Comparison of ENCODE assay signal across 29 cellular contexts in the genomic region with DNA sequence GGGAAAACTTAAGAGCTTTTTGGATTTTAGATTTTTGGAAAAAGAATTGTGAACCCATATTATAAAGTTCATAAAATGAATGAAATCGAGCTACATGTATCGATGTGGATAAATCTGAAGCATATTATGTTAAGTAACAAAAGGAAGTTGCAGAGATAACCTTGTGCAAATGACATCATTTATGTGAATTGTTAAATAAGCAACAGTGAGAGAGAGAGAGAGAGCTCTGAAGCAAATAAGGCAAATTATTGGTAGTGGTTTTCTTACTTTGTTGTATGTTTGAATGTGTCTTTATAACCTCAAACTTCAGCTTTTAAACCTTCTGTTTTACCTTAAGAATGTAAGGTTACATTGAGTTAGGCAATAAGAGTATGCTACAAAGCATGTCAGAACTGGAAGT.
"Had no signal": no experiment of that assay in that cellular context is flagged by ENCODE, and none has a peak within 500 bp of the region (broad histone marks: within the 10 kb centered on the region; RNA-seq: fewer than 3 reads in every experiment).

No MANE protein-coding gene starts in this region.

- H2AFZ ChIP-seq: neural progenitor cell, parathyroid adenoma had no signal

- FAIRE-seq: urothelium cell line had no signal

- H3K27me3 ChIP-seq: neural progenitor cell, ovary, spleen, stomach, thyroid gland, tibial nerve, upper lobe of left lung, vagina had no signal

- H3K27me3 Mint-ChIP-seq: progenitor cell of endocrine pancreas; stimulated activated naive B cell treated with anti-CD40 and anti-IgM and Interleukin-4, amounts not matched to agents 10 μg/mL and 1 μg/mL and 100 μg/mL, for 72 hours; stimulated activated naive CD8-positive, alpha-beta T cell treated with anti-CD3 and anti-CD28 coated beads, Interleukin-15, Interleukin-2, amounts not matched to agents 100 ng/mL and 50 ng/mL, for 24 hours had no signal

- H3K27ac Mint-ChIP-seq: nephron; neural progenitor cell; progenitor cell of endocrine pancreas; stimulated activated naive B cell treated with anti-CD40 and anti-IgM and Interleukin-4, amounts not matched to agents 10 μg/mL and 1 μg/mL and 100 μg/mL, for 72 hours; stimulated activated naive CD8-positive, alpha-beta T cell treated with anti-CD3 and anti-CD28 coated beads, Interleukin-15, Interleukin-2, amounts not matched to agents 100 ng/mL and 50 ng/mL, for 24 hours had no signal

- H3K36me3 Mint-ChIP-seq: natural killer cell; stimulated activated effector memory CD8-positive, alpha-beta T cell treated with anti-CD3 and anti-CD28 coated beads, Interleukin-12 subunit alpha, Interleukin-12 subunit beta, amount 100 ng/mL, for 72 hours had no signal

- DNase-seq: natural killer cell; occipital lobe; ovary; posterior cingulate gyrus; psoas muscle; right cardiac atrium; spleen; stimulated activated CD4-positive, alpha-beta T cell treated with anti-CD3 and anti-CD28 coated beads, Interleukin-12 subunit alpha, Interleukin-12 subunit beta, amount 100 ng/mL, for 4 hours; stimulated activated CD4-positive, alpha-beta T cell treated with anti-CD3 and anti-CD28 coated beads, Interleukin-1b, Interleukin-23, amount 100 ng/mL, for 48 hours; stimulated activated CD4-positive, alpha-beta T cell treated with anti-CD3 and anti-CD28 coated beads, Interleukin-4, amount 100 ng/mL, for 1 hour; stimulated activated naive B cell treated with anti-CD40 and anti-IgM and Interleukin-4, amounts not matched to agents 10 μg/mL and 1 μg/mL and 100 μg/mL, for 72 hours; stimulated activated naive CD4-positive, alpha-beta T cell treated with Interleukin-2 at 50 U/mL for 16 hours; stomach; thyroid gland; trophoblast cell; upper lobe of left lung had no signal

- H3K4me1 ChIP-seq: neural progenitor cell, parathyroid adenoma, tibial nerve, vagina had no signal

- H3K4me1 Mint-ChIP-seq: neural progenitor cell had no signal

- H3K36me3 ChIP-seq: neural progenitor cell, ovary, stomach, thoracic aorta, thyroid gland, upper lobe of left lung, vagina had no signal

- H3K4me3 ChIP-seq: neural progenitor cell, ovary, psoas muscle, skin epidermis, smooth muscle cell, spleen, stomach, thoracic aorta, thyroid gland, tibial nerve, upper lobe of left lung, vagina had no signal

- H3K9me3 Mint-ChIP-seq: stimulated activated effector memory CD8-positive, alpha-beta T cell treated with anti-CD3 and anti-CD28 coated beads, Interleukin-12 subunit alpha, Interleukin-12 subunit beta, amount 100 ng/mL, for 72 hours; stimulated activated naive CD8-positive, alpha-beta T cell treated with anti-CD3 and anti-CD28 coated beads, Interleukin-15, Interleukin-2, amounts not matched to agents 100 ng/mL and 50 ng/mL, for 24 hours had no signal

- H3K9me3 ChIP-seq: ovary, thoracic aorta, thyroid gland, upper lobe of left lung had no signal

- H3K4me3 Mint-ChIP-seq: natural killer cell; nephron; neural progenitor cell; stimulated activated effector memory CD8-positive, alpha-beta T cell treated with anti-CD3 and anti-CD28 coated beads, Interleukin-12 subunit alpha, Interleukin-12 subunit beta, amount 100 ng/mL, for 72 hours; stimulated activated naive B cell treated with anti-CD40 and anti-IgM and Interleukin-4, amounts not matched to agents 10 μg/mL and 1 μg/mL and 100 μg/mL, for 72 hours; stimulated activated naive CD8-positive, alpha-beta T cell treated with anti-CD3 and anti-CD28 coated beads, Interleukin-15, Interleukin-2, amounts not matched to agents 100 ng/mL and 50 ng/mL, for 24 hours had no signal

- H3K27ac ChIP-seq: neural progenitor cell, ovary, parathyroid adenoma, psoas muscle, skin epidermis, spleen, stomach, thoracic aorta, thyroid gland, tibial nerve, upper lobe of left lung, vagina had no signal

- ATAC-seq: natural killer cell; psoas muscle; right cardiac atrium; sciatic nerve; stimulated activated effector memory CD8-positive, alpha-beta T cell treated with anti-CD3 and anti-CD28 coated beads, Interleukin-12 subunit alpha, Interleukin-12 subunit beta, amount 100 ng/mL, for 72 hours; stimulated activated naive B cell treated with anti-CD40 and anti-IgM and Interleukin-4, amounts not matched to agents 10 μg/mL and 1 μg/mL and 100 μg/mL, for 72 hours had no signal

- H3K9ac ChIP-seq: neural progenitor cell, parathyroid adenoma had no signal

- H3K4me2 ChIP-seq: neural progenitor cell, smooth muscle cell had no signal
